ENCODE assay signal across 8 cellular contexts in the genomic region with DNA sequence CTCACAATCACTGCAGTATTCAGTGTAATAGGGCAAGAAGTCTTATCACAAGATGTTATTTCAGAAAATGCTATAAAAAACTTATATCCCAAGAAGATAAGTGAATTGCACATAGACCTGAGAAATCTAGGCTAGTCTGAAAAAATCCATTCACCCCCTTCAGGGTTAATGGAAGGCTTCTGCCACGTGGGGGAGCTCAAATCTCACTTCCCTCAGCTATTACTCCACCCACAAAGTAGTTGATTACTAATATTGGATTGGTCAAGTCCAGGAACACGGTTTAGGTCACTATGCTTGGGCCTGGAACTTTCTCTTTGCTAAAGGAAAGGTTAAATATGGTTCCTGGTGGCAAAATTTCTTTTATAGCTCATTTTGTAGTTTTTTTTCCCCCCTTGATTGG. TPM values are rescaled to one million over a fixed set of nuclear protein-coding genes. Genes with fewer than 3 reads are reported as not detected.
DNase-seq lines count a peak whose midpoint lies in the region; ATAC-seq, FAIRE-seq and TF ChIP-seq lines count a peak whose summit lies in the region.

No MANE protein-coding gene starts in this region.

- H3K14ac ChIP-seq in H9 (ENCODE audit: insufficient read depth, low read length): no peak overlapping the region

- H3K36me3 Mint-ChIP-seq in H9 (ENCODE audit: insufficient read depth in 1 of 3, low read depth in 3 of 3): peaks cover 5 to 22% (median 11%) of the 10 kb centered on the region in 3 experiments

- H4K91ac ChIP-seq in H9 (ENCODE audit: insufficient read length, low read depth, low read length): no peak overlapping the region

- no peak overlapping the region for H4K5ac ChIP-seq in H9 (ENCODE audit: insufficient read length, low read depth, low read length)

- DNase-seq in AG08396 (ENCODE audit: low spot score) (peak; percentile 74), GM10266 (ENCODE audit: extremely low spot score) (peak; percentile 80), H9 (peak; percentile 49), UCSD-AML1 (lab: John Stamatoyannopoulos, UW; ENCODE audit: unreplicated experiment) (peak; percentile 12), tibial nerve (ENCODE audit: low spot score in 2 of 2) (no peak), kidney (no peak)
- DNase-seq in Jurkat, Clone E6-1 (ENCODE audit: low read depth, low spot score): peak; percentile 9

- no peak overlapping the region for H4K8ac ChIP-seq in H9 (replicated peaks; ENCODE audit: insufficient read length, low read depth, low read length)

- no peaks in the 10 kb centered on the region for H3K27me3 ChIP-seq in H9 (ENCODE audit: insufficient read depth, low read length)
- no peaks in the 10 kb centered on the region for H3K27me3 ChIP-seq in gastroesophageal sphincter
- H3K27me3 ChIP-seq in tibial nerve: no peaks in the 10 kb centered on the region

- H3K56ac ChIP-seq in H9 (ENCODE audit: insufficient read length, low read depth, low read length): no peak overlapping the region

- FAIRE-seq in kidney (lab: Jason Lieb, UNC): no peak

- H2BK15ac ChIP-seq in H9 (ENCODE audit: low read depth, low read length): no peak overlapping the region

- intact Hi-C loops in kidney (cut with DNase I): no loop called here

- H3K79me2 ChIP-seq in H9 (ENCODE audit: insufficient read depth, low read length): no peaks in the 10 kb centered on the region

- no peaks in the 10 kb centered on the region for H4K20me1 ChIP-seq in H9 (ENCODE audit: control insufficient read depth, insufficient read depth, insufficient read length)

- H2BK120ac ChIP-seq in H9 (ENCODE audit: low read depth, low read length, poor library complexity, severe bottlenecking): no peak overlapping the region

- no peak for ATAC-seq in gastroesophageal sphincter

- H3K23ac ChIP-seq in H9 (ENCODE audit: insufficient read length, low read depth, low read length): no peak overlapping the region

- no peak overlapping the region for H2BK12ac ChIP-seq in H9 (ENCODE audit: insufficient read length, low read depth, low read length)

- H3K9ac ChIP-seq in H9 (ENCODE audit: extremely low read depth, insufficient read length, low read length) (no peak overlapping the region), kidney (ENCODE audit: low read length in 2 of 2) (no peak overlapping the region)

- H3K36me3 ChIP-seq in gastroesophageal sphincter (no peaks in the 10 kb centered on the region), tibial nerve (no peaks in the 10 kb centered on the region), kidney (ENCODE audit: control insufficient read depth in 1 of 2, insufficient read depth in 2 of 2, low read length in 2 of 2) (no peaks in the 10 kb centered on the region)

- WGBS in H9 (ENCODE audit: extremely low coverage, insufficient read length, low lambda C conversion rate): no CpG with 5 or more reads among the region's 2 CpGs
- WGBS in gastroesophageal sphincter (ENCODE audit: low coverage in 1 of 2), 2 donors: 0 to 7% methylated on average over 2 of the region's 2 CpGs
- 8% methylated on average over 2 of the region's 2 CpGs for WGBS in tibial nerve, 2 donors

- H3K4ac ChIP-seq in H9 (ENCODE audit: low read depth, low read length): no peak overlapping the region

- no peak overlapping the region for H3K4me3 Mint-ChIP-seq in H9

- no peak overlapping the region for H3K4me2 ChIP-seq in H9 (ENCODE audit: insufficient read depth, insufficient read length, low read length)

- TF ChIP-seq POLR2A in gastroesophageal sphincter (IDR thresholded peaks at IDR 0.05) (no peak), tibial nerve (IDR thresholded peaks at IDR 0.05) (no peak)

- H3T11ph ChIP-seq in H9 (ENCODE audit: low read length): no peak overlapping the region

- H3K9me3 ChIP-seq in H9 (ENCODE audit: control insufficient read depth, low read depth, low read length) (no peaks in the 10 kb centered on the region), gastroesophageal sphincter (peaks cover 0 to 8% (median 0%) of the 10 kb centered on the region in 3 donors), tibial nerve (peaks cover 0 to 8% (median 0%) of the 10 kb centered on the region in 4 donors), kidney (ENCODE audit: control insufficient read depth in 1 of 2, low read length in 2 of 2) (no peaks in the 10 kb centered on the region)

- peaks cover 2 to 3% of the 10 kb centered on the region in 2 experiments; a peak in 1 of 4 replicates for H3K4me1 Mint-ChIP-seq in H9

- H3K79me1 ChIP-seq in H9 (ENCODE audit: insufficient read depth, low read depth, low read length, poor library complexity, severe bottlenecking): no peaks in the 10 kb centered on the region

- no peak overlapping the region for H3K27ac Mint-ChIP-seq in H9

- no peak overlapping the region for H2AK5ac ChIP-seq in H9 (ENCODE audit: insufficient read length, low read length)

- no peak overlapping the region for H3K18ac ChIP-seq in H9 (ENCODE audit: insufficient read length, low read depth, low read length)

- no peaks in the 10 kb centered on the region for H3K4me1 ChIP-seq in H9 (ENCODE audit: insufficient read depth, low read length)
- H3K4me1 ChIP-seq in gastroesophageal sphincter: no peaks in the 10 kb centered on the region
- no peaks in the 10 kb centered on the region for H3K4me1 ChIP-seq in tibial nerve
- H3K4me1 ChIP-seq in kidney (ENCODE audit: control insufficient read depth in 1 of 2, insufficient read depth in 1 of 2, low read depth in 1 of 2, low read length in 2 of 2): no peaks in the 10 kb centered on the region

- H3K23me2 ChIP-seq in H9 (ENCODE audit: insufficient read length, low read depth, low read length, poor library complexity, severe bottlenecking): no peaks in the 10 kb centered on the region

- H3K27me3 Mint-ChIP-seq in H9 (ENCODE audit: low read depth): peaks cover 3% of the 10 kb centered on the region; the same call in 1 of the 2 replicates

- no peak overlapping the region for H2BK20ac ChIP-seq in H9 (ENCODE audit: low read depth, low read length, poor library complexity, severe bottlenecking)

- peak; percentile 56 for TF ChIP-seq CTCF in GM10266 (IDR thresholded peaks at IDR 0.05; ENCODE audit: control insufficient read depth, insufficient read depth, low read depth, missing control alignments)
- peak; percentile 91 for TF ChIP-seq CTCF in H9 (conservative IDR thresholded peaks at IDR 0.05)
- peak in 3 of 4 experiments; percentile 21 to 55 (median 40) for TF ChIP-seq CTCF in gastroesophageal sphincter (IDR thresholded peaks at IDR 0.05)
- TF ChIP-seq CTCF in tibial nerve (IDR thresholded peaks at IDR 0.05): peak in 3 of 5 experiments; percentile 22 to 29 (median 26)
- TF ChIP-seq CTCF in kidney (IDR thresholded peaks at IDR 0.05; ENCODE audit: borderline replicate concordance, extremely low read depth, insufficient read depth): no peak

- TF ChIP-seq EP300 in gastroesophageal sphincter (IDR thresholded peaks at IDR 0.05) (no peak), tibial nerve (IDR thresholded peaks at IDR 0.05) (no peak)

- H3K4me3 ChIP-seq in Jurkat, Clone E6-1 (ENCODE audit: low read length): no peak overlapping the region
- H3K4me3 ChIP-seq in gastroesophageal sphincter (no peak overlapping the region), tibial nerve (no peak overlapping the region), kidney (ENCODE audit: low read length in 2 of 2) (no peak overlapping the region)

- peaks cover 20 to 21% of the 10 kb centered on the region in 2 experiments for H3K9me3 Mint-ChIP-seq in H9

- no peak overlapping the region for H2AFZ ChIP-seq in H9 (ENCODE audit: low read length)

- H3K27ac ChIP-seq in H9 (ENCODE audit: insufficient read length, low read depth, low read length) (no peak overlapping the region), gastroesophageal sphincter (no peak overlapping the region), tibial nerve (no peak overlapping the region), kidney (ENCODE audit: low read depth in 2 of 2, low read length in 2 of 2) (no peak overlapping the region)

- no peak overlapping the region for H2BK5ac ChIP-seq in H9 (ENCODE audit: insufficient read length, low read length)

RNA-seq across cellular contexts. Expression of a gene that starts 51.2 kb away (rescaled TPM):
- total RNA-seq in H9 (2021) (21.4 and 24.2 TPM in 2 replicates), gastroesophageal sphincter (1 to 10 TPM; 2.4 to 4.0 (median 3.5) TPM), tibial nerve (10 to 100 TPM in 1 of 4 donors, 1 to 10 TPM in 3; 2.7 to 12.5 (median 4.9) TPM), kidney (1.0 TPM)
- not detected for polyA plus RNA-seq in Jurkat, Clone E6-1 (2012; ENCODE audit: insufficient read depth, insufficient read length)
- 2.5 TPM for polyA plus RNA-seq in kidney (ENCODE audit: insufficient read depth, low read depth, low replicate concordance)

Comparison
In these comparisons a context has a peak if more than half of its experiments do, and no peak if none do; other contexts are left out.
1. DNase-seq: peak in AG08396 (single experiment), GM10266 (single experiment), H9 (single experiment), Jurkat, Clone E6-1 (single experiment) and UCSD-AML1 (single experiment); none in tibial nerve (0 of 2) and kidney (single experiment).